In the genomic region with DNA sequence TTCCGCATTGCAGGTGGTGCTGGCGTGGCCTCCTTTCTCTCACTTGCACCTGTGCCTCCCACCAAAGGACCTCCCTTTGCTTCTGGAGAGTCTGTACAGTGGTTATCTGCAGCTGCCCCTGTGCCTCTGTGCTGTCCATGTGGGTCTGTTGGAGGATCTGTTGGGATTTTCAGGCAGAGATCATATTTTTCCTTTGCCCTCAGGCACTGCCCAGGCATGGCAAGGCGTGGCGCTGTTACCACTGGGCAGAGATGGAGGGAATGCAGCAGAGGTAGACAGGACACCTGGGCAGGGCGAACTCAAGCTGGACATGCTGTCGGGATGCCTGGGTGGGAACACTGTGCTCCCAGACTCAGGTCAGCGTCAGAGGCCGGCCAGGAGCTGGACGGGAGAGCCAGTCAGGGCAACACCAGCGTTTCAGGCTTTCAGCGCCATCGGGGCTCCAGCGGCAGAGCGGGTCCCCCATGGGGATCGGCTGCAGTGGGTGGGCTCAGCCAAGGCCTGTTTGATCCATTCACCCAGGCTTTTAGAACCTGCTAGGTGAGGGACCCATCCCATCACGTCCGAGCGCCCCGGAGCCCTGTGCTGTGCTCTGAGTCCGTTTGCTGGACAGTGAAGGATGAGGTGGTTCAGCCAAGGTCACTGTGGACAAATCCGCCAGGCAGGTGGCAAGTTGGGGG, we compare ENCODE assay signal across 17 cellular contexts.
DNase-seq lines count a peak whose midpoint lies in the region; ATAC-seq and TF ChIP-seq lines count a peak whose summit lies in the region.
"Had no signal": no experiment of that assay in that cellular context is flagged by ENCODE, and none has a peak within 500 bp of the region (broad histone marks: within the 10 kb centered on the region; RNA-seq: fewer than 3 reads in every experiment).

No MANE protein-coding gene starts in this region.

- no peak overlapping the region for H3K27ac Mint-ChIP-seq in endodermal cell
- H3K27ac Mint-ChIP-seq: CD4-positive, alpha-beta T cell; GM23338; H9 had no signal

- H2BK120ac ChIP-seq in neuronal stem cell (ENCODE audit: low read depth, low read length): peak overlapping the region; percentile 48

- TF ChIP-seq POLR2A in sigmoid colon (IDR thresholded peaks at IDR 0.05) (no peak), ovary (IDR thresholded peaks at IDR 0.05) (no peak)

- no peak overlapping the region for H4K8ac ChIP-seq in neuronal stem cell (ENCODE audit: low read depth, low read length)

- H3K79me1 ChIP-seq in neuronal stem cell (ENCODE audit: low read depth, low read length): peaks cover 2% of the 10 kb centered on the region

- no peaks in the 10 kb centered on the region for H3K4me1 Mint-ChIP-seq in endodermal cell

- no peaks in the 10 kb centered on the region for H3K4me1 ChIP-seq in endodermal cell (ENCODE audit: control insufficient read depth, insufficient read depth, low read length)
- H3K4me1 ChIP-seq in neuronal stem cell (ENCODE audit: control insufficient read depth in 2 of 2, insufficient read depth in 1 of 2, low read depth in 1 of 2, low read length in 2 of 2): peaks cover 0 to 2% of the 10 kb centered on the region in 2 donors
- no peaks in the 10 kb centered on the region for H3K4me1 ChIP-seq in sigmoid colon
- no peaks in the 10 kb centered on the region for H3K4me1 ChIP-seq in ovary (ENCODE audit: insufficient read depth)
- H3K4me1 ChIP-seq: A549, Caco-2 had no signal

- peak overlapping the region; percentile 6 for H3K4ac ChIP-seq in neuronal stem cell (ENCODE audit: low read length)

- H3K9me3 ChIP-seq in endodermal cell (ENCODE audit: control insufficient read depth, low read length): no peaks in the 10 kb centered on the region
- H3K9me3 ChIP-seq in neuronal stem cell (replicated peaks in 1 of 2; ENCODE audit: control insufficient read depth in 2 of 2, insufficient read depth in 1 of 2, low read depth in 1 of 2, low read length in 2 of 2): peaks cover 0 to 4% of the 10 kb centered on the region in 2 donors
- no peaks in the 10 kb centered on the region for H3K9me3 ChIP-seq in sigmoid colon
- H3K9me3 ChIP-seq in ovary: no peaks in the 10 kb centered on the region
- H3K9me3 ChIP-seq: A549, Caco-2 had no signal

- intact Hi-C loops in sigmoid colon (cut with DNase I) (no loop called here), ovary (cut with DNase I) (no loop called here)

- no peak overlapping the region for H3K9ac ChIP-seq in endodermal cell (ENCODE audit: extremely low read depth, low read length, poor library complexity, severe bottlenecking)
- H3K9ac ChIP-seq in neuronal stem cell (ENCODE audit: low read depth, low read length, poor library complexity): peak overlapping the region; percentile 14

- H3K4me2 ChIP-seq in neuronal stem cell (ENCODE audit: insufficient read depth, low read length, poor library complexity, severe bottlenecking): no peak overlapping the region
- H3K4me2 ChIP-seq: A549, GM23338 had no signal

- no peaks in the 10 kb centered on the region for H3K36me3 Mint-ChIP-seq in endodermal cell (ENCODE audit: low read depth)

- H3K14ac ChIP-seq in neuronal stem cell (ENCODE audit: low read length): peak overlapping the region; percentile 75

- H3K4me3 ChIP-seq in endodermal cell (ENCODE audit: low read length) (no peak overlapping the region), neuronal stem cell (ENCODE audit: low read length in 2 of 2) (no peak overlapping the region), sigmoid colon (no peak overlapping the region), ovary (no peak overlapping the region)
- H3K4me3 ChIP-seq: A549, GM23338 had no signal

- no peak overlapping the region for H4K91ac ChIP-seq in neuronal stem cell (ENCODE audit: low read depth, low read length, poor library complexity)

- no peak overlapping the region for H2AFZ ChIP-seq in neuronal stem cell (ENCODE audit: low read length)
- H2AFZ ChIP-seq: GM23338 had no signal

- H2BK5ac ChIP-seq in neuronal stem cell (ENCODE audit: low read length): no peak overlapping the region

- H3K23ac ChIP-seq in neuronal stem cell (ENCODE audit: low read depth, low read length, poor library complexity): peak overlapping the region; percentile 59

- peak; percentile 50 for DNase-seq in activated effector memory CD4-positive, alpha-beta T cell treated with anti-CD3 and anti-CD28 coated beads, Interleukin-2, amount 50 U/mL, for 16 hours
- no peak for DNase-seq in activated effector memory CD4-positive, alpha-beta T cell treated with Interleukin-2 at 50 U/mL for 16 hours
- DNase-seq in endodermal cell: peak; percentile 23
- no peak for DNase-seq in neuronal stem cell (ENCODE audit: low spot score)
- DNase-seq in sigmoid colon: peak; percentile 38
- no peak for DNase-seq in GM19240 (ENCODE audit: insufficient read length, low spot score)
- DNase-seq in ovary: no peak
- DNase-seq: AML-193; Caco-2; CD4-positive, alpha-beta T cell; H9; IMR-90 had no signal

- H3K4me3 Mint-ChIP-seq in endodermal cell: no peak overlapping the region
- H3K4me3 Mint-ChIP-seq: CD4-positive, alpha-beta T cell; GM23338; H9 had no signal

- peak overlapping the region; percentile 94 for H2AK5ac ChIP-seq in neuronal stem cell (ENCODE audit: low read depth, low read length)

- H3K27me3 ChIP-seq in endodermal cell (ENCODE audit: control insufficient read depth, insufficient read depth, low read length, poor library complexity, severe bottlenecking) (no peaks in the 10 kb centered on the region), neuronal stem cell (ENCODE audit: control insufficient read depth in 3 of 3, insufficient read depth in 3 of 3, low read depth in 1 of 3, low read length in 3 of 3) (peaks cover 0 to 6% (median 2%) of the 10 kb centered on the region in 3 experiments), sigmoid colon (peaks cover 0 to 54% (median 0%) of the 10 kb centered on the region in 3 donors), ovary (no peaks in the 10 kb centered on the region)

- no peaks in the 10 kb centered on the region for H3K36me3 ChIP-seq in endodermal cell (ENCODE audit: control insufficient read depth, insufficient read depth, low read length)
- H3K36me3 ChIP-seq in neuronal stem cell (replicated peaks in 1 of 2; ENCODE audit: control insufficient read depth in 2 of 2, insufficient read depth in 2 of 2, low read length in 2 of 2): no peaks in the 10 kb centered on the region
- no peaks in the 10 kb centered on the region for H3K36me3 ChIP-seq in sigmoid colon
- no peaks in the 10 kb centered on the region for H3K36me3 ChIP-seq in ovary

- no peak for ATAC-seq in HG03097 (IDR thresholded peaks at IDR 0.05; ENCODE audit: low FRiP score, unreplicated experiment)
- ATAC-seq: A549, GM23338 had no signal

- H2BK12ac ChIP-seq in neuronal stem cell (ENCODE audit: low read length): no peak overlapping the region

- 91 to 93% methylated on average over 13 to 21 of the region's 21 CpGs for WGBS in endodermal cell (ENCODE audit: insufficient coverage in 1 of 2, insufficient read length in 1 of 2), 2 experiments
- no CpG with 5 or more reads among the region's 21 CpGs for WGBS in neuronal stem cell (ENCODE audit: extremely low coverage in 2 of 2, insufficient read length in 2 of 2, insufficient replicate concordance in 1 of 2), 2 donors
- WGBS in sigmoid colon, 2 donors: 72 to 74% methylated on average over 21 of the region's 21 CpGs
- WGBS in ovary, 3 donors: 44 to 64% (median 64%) methylated on average over 21 of the region's 21 CpGs

- peak overlapping the region; percentile 77 for H2BK15ac ChIP-seq in neuronal stem cell (ENCODE audit: low read length)

- no peaks in the 10 kb centered on the region for H3K9me3 Mint-ChIP-seq in endodermal cell
- H3K9me3 Mint-ChIP-seq: CD4-positive, alpha-beta T cell; GM23338; H9 had no signal

- H3K27ac ChIP-seq in endodermal cell (ENCODE audit: low read depth, low read length): no peak overlapping the region
- no peak overlapping the region for H3K27ac ChIP-seq in neuronal stem cell (replicated peaks; ENCODE audit: low read length)
- no peak overlapping the region for H3K27ac ChIP-seq in sigmoid colon
- H3K27ac ChIP-seq in ovary: no peak overlapping the region
- H3K27ac ChIP-seq: 22Rv1, A549, C4-2B had no signal

- TF ChIP-seq CTCF in endodermal cell (conservative IDR thresholded peaks at IDR 0.05) (no peak), sigmoid colon (IDR thresholded peaks at IDR 0.05) (no peak), ovary (IDR thresholded peaks at IDR 0.05) (no peak)

- no peaks in the 10 kb centered on the region for H3K27me3 Mint-ChIP-seq in endodermal cell (ENCODE audit: insufficient read depth)

- TF ChIP-seq EP300 in sigmoid colon (IDR thresholded peaks at IDR 0.05) (no peak), ovary (IDR thresholded peaks at IDR 0.05) (no peak)

- peak overlapping the region; percentile 60 for H3K18ac ChIP-seq in neuronal stem cell (ENCODE audit: low read length)

Comparison
In these comparisons a context has a peak if more than half of its experiments do, and no peak if none do; other contexts are left out.
1. DNase-seq: peak in activated effector memory CD4-positive, alpha-beta T cell treated with anti-CD3 and anti-CD28 coated beads, Interleukin-2, amount 50 U/mL, for 16 hours (single experiment), endodermal cell (single experiment) and sigmoid colon (single experiment); none in activated effector memory CD4-positive, alpha-beta T cell treated with Interleukin-2 at 50 U/mL for 16 hours (single experiment), neuronal stem cell (single experiment), GM19240 (single experiment) and ovary (0 of 5).